27 cellular contexts compared by ENCODE assay signal in the genomic region with DNA sequence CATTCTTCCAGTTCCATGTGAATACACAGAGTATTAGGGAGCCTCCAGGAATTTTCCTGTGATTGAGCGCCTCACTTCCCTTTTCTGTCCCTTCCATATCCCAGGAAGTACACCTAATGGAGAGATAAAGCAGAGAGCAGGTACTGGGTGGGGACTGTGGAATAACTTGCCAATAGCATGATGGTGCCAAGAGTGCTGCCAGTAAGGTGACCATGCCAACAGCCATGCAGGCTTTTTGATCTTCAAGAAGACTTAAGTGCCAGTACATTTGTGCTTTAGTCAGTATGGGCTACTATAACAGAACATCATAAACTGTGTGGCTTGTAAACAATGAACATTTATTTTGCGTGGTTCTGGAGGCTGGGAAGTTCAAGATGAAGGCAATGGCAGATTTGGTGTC.
"Had no signal": no experiment of that assay in that cellular context is flagged by ENCODE, and none has a peak within 500 bp of the region (broad histone marks: within the 10 kb centered on the region; RNA-seq: fewer than 3 reads in every experiment).

No MANE protein-coding gene starts in this region.

- H3K27me3 Mint-ChIP-seq: stimulated activated memory B cell treated with anti-CD40 and anti-IgM and Interleukin-4, amounts not matched to agents 10 μg/mL and 1 μg/mL and 100 μg/mL, for 72 hours; stimulated activated naive CD8-positive, alpha-beta T cell treated with anti-CD3 and anti-CD28 coated beads, Interleukin-15, amount 100 ng/mL, for 72 hours; stimulated activated naive CD8-positive, alpha-beta T cell treated with anti-CD3 and anti-CD28 coated beads, Interleukin-15, Interleukin-2, amounts not matched to agents 100 ng/mL and 50 ng/mL, for 24 hours; type B pancreatic cell had no signal

- H3K36me3 Mint-ChIP-seq: stimulated activated effector memory CD8-positive, alpha-beta T cell treated with anti-CD3 and anti-CD28 coated beads, Interleukin-12 subunit alpha, Interleukin-12 subunit beta, amount 100 ng/mL, for 72 hours; stimulated activated memory B cell treated with anti-CD40 and anti-IgM and Interleukin-4, amounts not matched to agents 10 μg/mL and 1 μg/mL and 100 μg/mL, for 72 hours; type B pancreatic cell had no signal

- H3K9me3 Mint-ChIP-seq: stimulated activated naive CD8-positive, alpha-beta T cell treated with anti-CD3 and anti-CD28 coated beads, Interleukin-15, Interleukin-2, amounts not matched to agents 100 ng/mL and 50 ng/mL, for 24 hours; type B pancreatic cell had no signal

- H3K4me3 ChIP-seq: stomach, suprapubic skin, testis, thoracic aorta, thyroid gland, tibial nerve, transverse colon, upper lobe of right lung, uterus, vagina had no signal

- H3K27ac ChIP-seq: stomach, suprapubic skin, testis, thoracic aorta, thyroid gland, tibial nerve, transverse colon, upper lobe of right lung, uterus, vagina had no signal

- H3K4me1 Mint-ChIP-seq: stimulated activated effector memory CD8-positive, alpha-beta T cell treated with anti-CD3 and anti-CD28 coated beads, Interleukin-12 subunit alpha, Interleukin-12 subunit beta, amount 100 ng/mL, for 72 hours; stimulated activated memory B cell treated with anti-CD40 and anti-IgM and Interleukin-4, amounts not matched to agents 10 μg/mL and 1 μg/mL and 100 μg/mL, for 72 hours; stimulated activated naive CD8-positive, alpha-beta T cell treated with anti-CD3 and anti-CD28 coated beads, Interleukin-15, amount 100 ng/mL, for 72 hours had no signal

- H3K36me3 ChIP-seq: stomach, suprapubic skin, thoracic aorta, thyroid gland, tibial nerve, transverse colon, upper lobe of right lung, uterus, vagina had no signal

- H3K27ac Mint-ChIP-seq: stimulated activated effector memory CD8-positive, alpha-beta T cell treated with anti-CD3 and anti-CD28 coated beads, Interleukin-12 subunit alpha, Interleukin-12 subunit beta, amount 100 ng/mL, for 72 hours; stimulated activated memory B cell treated with anti-CD40 and anti-IgM and Interleukin-4, amounts not matched to agents 10 μg/mL and 1 μg/mL and 100 μg/mL, for 72 hours; stimulated activated naive CD8-positive, alpha-beta T cell treated with anti-CD3 and anti-CD28 coated beads, Interleukin-15, amount 100 ng/mL, for 72 hours; stimulated activated naive CD8-positive, alpha-beta T cell treated with anti-CD3 and anti-CD28 coated beads, Interleukin-15, Interleukin-2, amounts not matched to agents 100 ng/mL and 50 ng/mL, for 24 hours; type B pancreatic cell had no signal

- H3K4me1 ChIP-seq: stomach, suprapubic skin, testis, thyroid gland, upper lobe of right lung, uterus, vagina had no signal

- H3K4me3 Mint-ChIP-seq: stimulated activated effector memory CD8-positive, alpha-beta T cell treated with anti-CD3 and anti-CD28 coated beads, Interleukin-12 subunit alpha, Interleukin-12 subunit beta, amount 100 ng/mL, for 72 hours; stimulated activated memory B cell treated with anti-CD40 and anti-IgM and Interleukin-4, amounts not matched to agents 10 μg/mL and 1 μg/mL and 100 μg/mL, for 72 hours; stimulated activated naive CD8-positive, alpha-beta T cell treated with anti-CD3 and anti-CD28 coated beads, Interleukin-15, amount 100 ng/mL, for 72 hours; stimulated activated naive CD8-positive, alpha-beta T cell treated with anti-CD3 and anti-CD28 coated beads, Interleukin-15, Interleukin-2, amounts not matched to agents 100 ng/mL and 50 ng/mL, for 24 hours; type B pancreatic cell had no signal

- H3K27me3 ChIP-seq: stomach, suprapubic skin, testis, thyroid gland, tibial nerve, transverse colon, upper lobe of right lung, uterus, vagina had no signal

- ATAC-seq: stimulated activated effector memory CD8-positive, alpha-beta T cell treated with anti-CD3 and anti-CD28 coated beads, Interleukin-12 subunit alpha, Interleukin-12 subunit beta, amount 100 ng/mL, for 72 hours; stimulated activated memory B cell treated with anti-CD40 and anti-IgM and Interleukin-4, amounts not matched to agents 10 μg/mL and 1 μg/mL and 100 μg/mL, for 72 hours; stimulated activated naive CD8-positive, alpha-beta T cell treated with anti-CD3 and anti-CD28 coated beads, Interleukin-15, amount 100 ng/mL, for 72 hours; stimulated activated naive CD8-positive, alpha-beta T cell treated with anti-CD3 and anti-CD28 coated beads, Interleukin-15, Interleukin-2, amounts not matched to agents 100 U/mL and 50 U/mL, for 24 hours; upper lobe of right lung had no signal

- DNase-seq: stimulated activated CD4-positive, alpha-beta T cell treated with anti-CD3 and anti-CD28 coated beads, Interleukin-1b, Interleukin-23, amount 100 ng/mL, for 48 hours; stimulated activated CD4-positive, alpha-beta T cell treated with anti-CD3 and anti-CD28 coated beads, Interleukin-2, amount 100 ng/mL, for 24 hours; stimulated activated CD4-positive, alpha-beta T cell treated with anti-CD3 and anti-CD28 coated beads, Interleukin-2, amount 100 ng/mL, for 48 hours; stimulated activated CD4-positive, alpha-beta T cell treated with anti-CD3 and anti-CD28 coated beads, Interleukin-4, amount 100 ng/mL, for 1 hour; stimulated activated CD4-positive, alpha-beta T cell treated with anti-CD3 and anti-CD28 coated beads, Interleukin-4, amount 100 ng/mL, for 24 hours; stimulated activated CD4-positive, alpha-beta T cell treated with anti-CD3 and anti-CD28 coated beads, Interleukin-4, amount 100 ng/mL, for 4 hours; stimulated activated CD8-positive, alpha-beta memory T cell treated with anti-CD3 and anti-CD28 coated beads, Interleukin-4, amount 100 ng/mL, for 48 hours; stimulated activated naive CD4-positive, alpha-beta T cell; stimulated activated naive CD4-positive, alpha-beta T cell treated with Interleukin-2 at 50 U/mL for 16 hours; stimulated activated naive CD8-positive, alpha-beta T cell treated with anti-CD3 and anti-CD28 coated beads, Interleukin-15, amount 100 ng/mL, for 72 hours; stimulated activated naive CD8-positive, alpha-beta T cell treated with anti-CD3 and anti-CD28 coated beads, Interleukin-15, Interleukin-2, amounts not matched to agents 100 U/mL and 50 U/mL, for 24 hours; stomach; substantia nigra; testis; thyroid gland; transverse colon; trophoblast cell; upper lobe of right lung; uterus had no signal

- H3K9me3 ChIP-seq: stomach, suprapubic skin, testis, thoracic aorta, thyroid gland, tibial nerve, transverse colon, upper lobe of right lung, uterus, vagina had no signal
